12 cellular contexts compared by ENCODE assay signal in genomic region chr1:164625004-164625617, GRCh38.
DNase-seq lines count a peak whose midpoint lies in the region; ATAC-seq, FAIRE-seq and TF ChIP-seq lines count a peak whose summit lies in the region.
"Had no signal": no experiment of that assay in that cellular context is flagged by ENCODE, and none has a peak within 500 bp of the region (broad histone marks: within the 10 kb centered on the region; RNA-seq: fewer than 3 reads in every experiment).

No MANE protein-coding gene starts in this region.

- H3K27me3 Mint-ChIP-seq in activated CD8-positive, alpha-beta memory T cell treated with anti-CD3 and anti-CD28 coated beads, Interleukin-2, amount 10 ng/mL, durations not matched to agents 7 days and 5 days: no peaks in the 10 kb centered on the region

- no peak overlapping the region for H2AFZ ChIP-seq in endothelial cell of umbilical vein (ENCODE audit: low read depth, low read length)

- no peaks in the 10 kb centered on the region for H3K9me1 ChIP-seq in endothelial cell of umbilical vein (replicated peaks; ENCODE audit: control insufficient read depth, extremely low read depth, insufficient read depth, low read length)

- TF ChIP-seq CTCF in endothelial cell of umbilical vein (IDR thresholded peaks at IDR 0.05; ENCODE audit: extremely low read depth in 1 of 2, insufficient read depth in 1 of 2, low read depth in 1 of 2, low read length in 2 of 2): peak; percentile 23 to 42
- peak in 3 of 4 experiments; percentile 42 to 45 (median 42) for TF ChIP-seq CTCF in sigmoid colon (IDR thresholded peaks at IDR 0.05)

- H3K4me3 Mint-ChIP-seq in activated CD8-positive, alpha-beta memory T cell treated with anti-CD3 and anti-CD28 coated beads, Interleukin-2, amount 10 ng/mL, durations not matched to agents 7 days and 5 days: no peak overlapping the region

- BruUV-seq in endothelial cell of umbilical vein (replicated peaks; lab: Mats Ljungman, UMichigan): no TSS peak

- no peaks in the 10 kb centered on the region for H3K9me3 ChIP-seq in endothelial cell of umbilical vein (replicated peaks; ENCODE audit: control insufficient read depth, insufficient read depth, low read length)
- H3K9me3 ChIP-seq in sigmoid colon: no peaks in the 10 kb centered on the region
- H3K9me3 ChIP-seq: Peyer's patch had no signal

- DNase-seq in DMS 273 (lab: John Stamatoyannopoulos, UW; ENCODE audit: unreplicated experiment) (peak; percentile 21), DMS 273 treated with DMSO at 0.1 percent for 48 hours (lab: John Stamatoyannopoulos, UW) (no peak), OCI-M1 (lab: John Stamatoyannopoulos, UW) (peak; percentile 64), endothelial cell of umbilical vein (ENCODE audit: low read depth, low spot score) (peak; percentile 43), sigmoid colon (no peak), NCI-H2196 (lab: John Stamatoyannopoulos, UW; ENCODE audit: unreplicated experiment) (no peak), caudate nucleus (lab: John Stamatoyannopoulos, UW) (no peak)
- no peak for DNase-seq in activated CD8-positive, alpha-beta memory T cell treated with anti-CD3 and anti-CD28 coated beads, Interleukin-2, amount 10 ng/mL, durations not matched to agents 7 days and 5 days
- DNase-seq: 8988T; activated CD4-positive, CD25-positive, alpha-beta regulatory T cell treated with anti-CD3 and anti-CD28 coated beads, Interleukin-2, amount 50 U/mL, for 72 hours; NCI-H1092; Peyer's patch had no signal

- no peak for ATAC-seq in activated CD8-positive, alpha-beta memory T cell treated with anti-CD3 and anti-CD28 coated beads, Interleukin-2, amount 10 ng/mL, durations not matched to agents 7 days and 5 days

- POLR2A ChIA-PET in endothelial cell of umbilical vein (lab: Charles Lee): no interaction called here

- WGBS in sigmoid colon, 2 donors: 44 to 85% methylated on average over 7 of the region's 7 CpGs

- dilution Hi-C loops in endothelial cell of umbilical vein (cut with MboI; ENCODE audit: extremely low pct_ligation_motif_present, low sequenced_read_pairs): no loop called here

- no peak for TF ChIP-seq EP300 in sigmoid colon (IDR thresholded peaks at IDR 0.05)

- H3K4me1 Mint-ChIP-seq in activated CD8-positive, alpha-beta memory T cell treated with anti-CD3 and anti-CD28 coated beads, Interleukin-2, amount 10 ng/mL, durations not matched to agents 7 days and 5 days: no peaks in the 10 kb centered on the region

- H3K4me1 ChIP-seq in endothelial cell of umbilical vein (ENCODE audit: control insufficient read depth, extremely low read depth, insufficient read depth, low read length): no peaks in the 10 kb centered on the region
- peaks cover 0 to 90% (median 84%) of the 10 kb centered on the region in 4 donors for H3K4me1 ChIP-seq in sigmoid colon

- H3K4me3 ChIP-seq in endothelial cell of umbilical vein (replicated peaks in 1 of 3; ENCODE audit: insufficient read depth in 1 of 3, low read depth in 1 of 3, low read length in 3 of 3) (no peak overlapping the region), sigmoid colon (no peak overlapping the region)
- H3K4me3 ChIP-seq: Peyer's patch had no signal

- no peaks in the 10 kb centered on the region for H3K79me2 ChIP-seq in endothelial cell of umbilical vein (ENCODE audit: control insufficient read depth, insufficient read depth, low read length)

- no peaks in the 10 kb centered on the region for H3K9me3 Mint-ChIP-seq in activated CD8-positive, alpha-beta memory T cell treated with anti-CD3 and anti-CD28 coated beads, Interleukin-2, amount 10 ng/mL, durations not matched to agents 7 days and 5 days (ENCODE audit: low read depth)

- H3K36me3 ChIP-seq in endothelial cell of umbilical vein (ENCODE audit: control insufficient read depth in 2 of 2, extremely low read depth in 1 of 2, insufficient read depth in 2 of 2, low read length in 2 of 2) (no peaks in the 10 kb centered on the region), sigmoid colon (peaks cover 0 to 4% (median 0%) of the 10 kb centered on the region in 4 donors)
- H3K36me3 ChIP-seq: Peyer's patch had no signal

- intact Hi-C loops in endothelial cell of umbilical vein (cut with micrococcal nuclease): no loop called here
- intact Hi-C loops in sigmoid colon (cut with DNase I): no loop called here

- FAIRE-seq in endothelial cell of umbilical vein (lab: Jason Lieb, UNC): no peak

- H3K27ac ChIP-seq in endothelial cell of umbilical vein (ENCODE audit: insufficient read depth, low read depth, low read length) (no peak overlapping the region), sigmoid colon (peak overlapping the region in 3 of 4 donors; percentile 0 to 55 (median 51)), caudate nucleus (ENCODE audit: low read depth, low read length) (no peak overlapping the region)

- CTCF ChIA-PET in endothelial cell of umbilical vein (lab: Charles Lee): interaction anchor here (0.6 to 2.5 kb wide), 14 partner anchors 9 to 1123 kb away, joined by 3 to 15 read pairs (median 4); partner anchors contain the start of gene PBX1
- CTCF ChIA-PET in activated CD8-positive, alpha-beta memory T cell treated with anti-CD3 and anti-CD28 coated beads, Interleukin-2, amount 10 ng/mL, durations not matched to agents 7 days and 5 days (lab: Charles Lee): no interaction called here

- H4K20me1 ChIP-seq in endothelial cell of umbilical vein (replicated peaks; ENCODE audit: control insufficient read depth, extremely low read depth, insufficient read depth, low read length): no peaks in the 10 kb centered on the region

- H3K36me3 Mint-ChIP-seq in activated CD8-positive, alpha-beta memory T cell treated with anti-CD3 and anti-CD28 coated beads, Interleukin-2, amount 10 ng/mL, durations not matched to agents 7 days and 5 days: no peaks in the 10 kb centered on the region

- TF ChIP-seq POLR2A in endothelial cell of umbilical vein (IDR thresholded peaks at IDR 0.05; ENCODE audit: low read depth, low read length) (no peak), sigmoid colon (IDR thresholded peaks at IDR 0.05) (no peak)

- H3K27me3 ChIP-seq in endothelial cell of umbilical vein (ENCODE audit: control insufficient read depth in 2 of 2, insufficient read depth in 2 of 2, low read length in 2 of 2) (no peaks in the 10 kb centered on the region), sigmoid colon (no peaks in the 10 kb centered on the region)
- H3K27me3 ChIP-seq: Peyer's patch had no signal

- H3K27ac Mint-ChIP-seq in activated CD8-positive, alpha-beta memory T cell treated with anti-CD3 and anti-CD28 coated beads, Interleukin-2, amount 10 ng/mL, durations not matched to agents 7 days and 5 days: no peak overlapping the region

- peak overlapping the region; percentile 28 for H3K4me2 ChIP-seq in endothelial cell of umbilical vein (ENCODE audit: insufficient read depth, low read length)

- H3K9ac ChIP-seq in endothelial cell of umbilical vein (replicated peaks; ENCODE audit: extremely low read depth, insufficient read depth, low read length): no peak overlapping the region

TF ChIP-seq in endothelial cell of umbilical vein, 7 proteins besides CTCF, POLR2A, EP300 and RAD21:
- TF ChIP-seq JUN (IDR thresholded peaks at IDR 0.05; ENCODE audit: borderline replicate concordance, insufficient read depth, insufficient read length, low read depth): no peak
- TF ChIP-seq GATA2 (IDR thresholded peaks at IDR 0.05; ENCODE audit: insufficient read depth, insufficient read length, low read depth, low read length): no peak
- no peak for TF ChIP-seq MAX (IDR thresholded peaks at IDR 0.05; ENCODE audit: insufficient read depth, insufficient read length)
- no peak for TF ChIP-seq EZH2 (IDR thresholded peaks at IDR 0.05; ENCODE audit: borderline replicate concordance, low read depth, low read length, severe bottlenecking)
- no peak for TF ChIP-seq POLR2AphosphoS5 (IDR thresholded peaks at IDR 0.05; ENCODE audit: insufficient read depth, low read depth, low read length)
- TF ChIP-seq MYC (IDR thresholded peaks at IDR 0.05; ENCODE audit: low read depth, low read length): no peak
- TF ChIP-seq FOS (IDR thresholded peaks at IDR 0.05; ENCODE audit: borderline replicate concordance, insufficient read depth, low read length): no peak

Comparison
In these comparisons a context has a peak if more than half of its experiments do, and no peak if none do; other contexts are left out.
1. DNase-seq: peak in DMS 273 (single experiment), OCI-M1 (single experiment) and endothelial cell of umbilical vein (single experiment); none in DMS 273 treated with DMSO at 0.1 percent for 48 hours (single experiment), sigmoid colon (single experiment), activated CD8-positive, alpha-beta memory T cell treated with anti-CD3 and anti-CD28 coated beads, Interleukin-2, amount 10 ng/mL, durations not matched to agents 7 days and 5 days (single experiment), NCI-H2196 (single experiment) and caudate nucleus (0 of 61).
2. H3K27ac ChIP-seq: peak in sigmoid colon (3 of 4); none in endothelial cell of umbilical vein (single experiment) and caudate nucleus (single experiment).